Comparison of ENCODE assay signal across 1 cellular context in genomic region chr12:109186993-109187653, GRCh38.
TF ChIP-seq lines count a peak whose summit lies in the region.

No MANE protein-coding gene starts in this region.

TF ChIP-seq in HEK293, 187 proteins besides CTCF, POLR2A, EP300 and RAD21 (continued from another document):
- TF ChIP-seq ZNF280D (tag by site-specific recombination; IDR thresholded peaks at IDR 0.05) (no peak), ZBTB10 (tag by site-specific recombination; IDR thresholded peaks at IDR 0.05) (no peak), ZNF626 (tag by site-specific recombination; IDR thresholded peaks at IDR 0.05) (no peak), ZNF292 (tag by site-specific recombination; IDR thresholded peaks at IDR 0.05; ENCODE audit: borderline replicate concordance, low read depth) (peak; percentile 66; the same call in 1 of the 2 replicates), ZNF514 (tag by site-specific recombination; IDR thresholded peaks at IDR 0.05) (0 out of 2 replicates have a peak, but pooled peaks have one; percentile 45), ZNF362 (tag by site-specific recombination; IDR thresholded peaks at IDR 0.05) (no peak), ZBTB26 (tag by site-specific recombination; optimal IDR thresholded peaks at IDR 0.05) (no peak), ZNF18 (tag by site-specific recombination; IDR thresholded peaks at IDR 0.05) (no peak), ZBTB48 (tag by site-specific recombination; IDR thresholded peaks at IDR 0.05) (no peak)
